8 cellular contexts compared by ENCODE assay signal in the genomic region with DNA sequence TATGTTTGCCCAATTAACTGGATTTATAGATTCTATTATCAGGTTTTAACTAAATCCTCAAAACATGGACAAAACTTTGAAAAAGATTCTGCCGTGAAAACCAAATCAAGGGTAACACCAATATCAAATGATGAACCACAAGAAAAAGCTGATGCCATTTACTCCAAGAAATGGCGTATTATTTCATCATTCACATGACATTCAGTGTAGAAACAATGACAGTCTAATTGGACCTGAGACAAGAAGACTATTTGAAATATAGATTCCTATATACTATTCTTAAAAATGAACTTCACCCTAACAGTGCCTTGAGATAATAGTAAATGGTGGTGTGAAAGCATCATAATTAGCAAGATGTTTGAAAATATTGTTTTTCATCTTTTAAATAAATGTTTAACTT. TPM values are rescaled to one million over a fixed set of nuclear protein-coding genes. Genes with fewer than 3 reads are reported as not detected.
"Had no signal": no experiment of that assay in that cellular context is flagged by ENCODE, and none has a peak within 500 bp of the region (broad histone marks: within the 10 kb centered on the region; RNA-seq: fewer than 3 reads in every experiment).

No MANE protein-coding gene starts in this region.

- DNase-seq: GDM1, GF-D8 had no signal

- FAIRE-seq: GM12878, GM12891, GM12892, GM18507, GM19239 had no signal

- H3K4me3 ChIP-seq: GM12878 had no signal

- ATAC-seq: GM12878 had no signal

RNA-seq across cellular contexts. Expression of a gene that starts 4.8 kb away (rescaled TPM):
- total RNA-seq: G401, GM12878 had no signal
- polyA plus RNA-seq: GM12878 had no signal
